Comparison of ENCODE assay signal across 30 cellular contexts in genomic region chr9:2288309-2288708, GRCh38.
"Had no signal": no experiment of that assay in that cellular context is flagged by ENCODE, and none has a peak within 500 bp of the region (broad histone marks: within the 10 kb centered on the region; RNA-seq: fewer than 3 reads in every experiment).

No MANE protein-coding gene starts in this region.

- H3K27ac Mint-ChIP-seq: activated B cell treated with CpG ODN at 0.5 μM for 24 hours; activated CD4-positive, alpha-beta T cell treated with anti-CD3 and anti-CD28 coated beads for 36 hours; activated naive CD8-positive, alpha-beta T cell; activated T-helper 2 cell treated with anti-CD3 and anti-CD28 coated beads, Interferon-gamma antibody, Interleukin-2, Interleukin-4, amounts not matched to agents 10 μg/mL and 5 μg/mL and 100 μg/mL, durations not matched to agents 14 hours and 24 hours and 36 hours; naive thymus-derived CD8-positive, alpha-beta T cell had no signal

- H3K4me3 Mint-ChIP-seq: activated B cell treated with CpG ODN at 0.5 μM for 24 hours; activated CD4-positive, alpha-beta T cell treated with anti-CD3 and anti-CD28 coated beads for 36 hours; activated naive CD8-positive, alpha-beta T cell; activated T-cell treated with anti-CD3 and anti-CD28 coated beads, Interleukin-2, amount 50 U/mL, for 4 hours; naive thymus-derived CD8-positive, alpha-beta T cell had no signal

- H3K4me1 Mint-ChIP-seq: activated B cell treated with CpG ODN at 0.5 μM for 24 hours; activated CD4-positive, alpha-beta T cell treated with anti-CD3 and anti-CD28 coated beads for 36 hours; naive thymus-derived CD8-positive, alpha-beta T cell had no signal

- H3K27me3 ChIP-seq: adrenal gland, ascending aorta, brain microvascular endothelial cell, left lung, neutrophil, pancreas, stomach, suprapubic skin, transverse colon, vagina had no signal

- ATAC-seq: activated CD4-positive, alpha-beta T cell treated with anti-CD3 and anti-CD28 coated beads for 36 hours; activated T-cell treated with anti-CD3 and anti-CD28 coated beads, Interleukin-2, amount 50 U/mL, for 4 hours; esophagus mucosa; left lung; naive thymus-derived CD8-positive, alpha-beta T cell; pancreas; psoas muscle; right cardiac atrium had no signal

- H3K4me1 ChIP-seq: adrenal gland, ascending aorta, left lung, vagina had no signal

- H3K9me3 ChIP-seq: adrenal gland, ascending aorta, left lung, neutrophil, pancreas, psoas muscle, stomach, suprapubic skin, transverse colon, vagina had no signal

- H3K9me3 Mint-ChIP-seq: activated B cell treated with CpG ODN at 0.5 μM for 24 hours; activated T-cell treated with anti-CD3 and anti-CD28 coated beads, Interleukin-2, amount 50 U/mL, for 4 hours; activated T-helper 2 cell treated with anti-CD3 and anti-CD28 coated beads, Interferon-gamma antibody, Interleukin-2, Interleukin-4, amounts not matched to agents 10 μg/mL and 5 μg/mL and 100 μg/mL, durations not matched to agents 14 hours and 24 hours and 36 hours; naive thymus-derived CD8-positive, alpha-beta T cell had no signal

- H3K36me3 ChIP-seq: adrenal gland, ascending aorta, brain microvascular endothelial cell, left lung, neutrophil, pancreas, stomach, suprapubic skin, transverse colon, vagina had no signal

- H3K4me3 ChIP-seq: adrenal gland, ascending aorta, left lung, lung, pancreas, psoas muscle, stomach, suprapubic skin, transverse colon, vagina had no signal

- H3K36me3 Mint-ChIP-seq: activated naive CD8-positive, alpha-beta T cell; naive thymus-derived CD8-positive, alpha-beta T cell had no signal

- DNase-seq: activated B cell treated with CpG ODN at 0.5 μM for 24 hours; activated CD4-positive, alpha-beta T cell treated with anti-CD3 and anti-CD28 coated beads for 36 hours; activated CD4-positive, alpha-beta T cell treated with anti-CD3 and anti-CD28 coated beads, Interleukin-2, amount 50 U/mL, for 48 hours; activated CD8-positive, alpha-beta memory T cell treated with anti-CD3 and anti-CD28 coated beads, Interleukin-2, amount 50 U/mL, for 48 hours; activated naive CD4-positive, alpha-beta T cell; activated T-cell treated with anti-CD3 and anti-CD28 coated beads, Interleukin-2, amount 50 U/mL, for 4 hours; adrenal gland; brain microvascular endothelial cell; caudate nucleus; effector memory CD4-positive, alpha-beta T cell; glutamatergic neuron; hippocampal formation; kidney glomerular epithelial cell; left lung; naive thymus-derived CD8-positive, alpha-beta T cell; pancreas; psoas muscle; right cardiac atrium; stimulated activated CD4-positive, alpha-beta T cell treated with anti-CD3 and anti-CD28 coated beads, Interleukin-4, amount 100 ng/mL, for 4 hours; stomach; T-helper 9 cell; transverse colon had no signal

- H3K27ac ChIP-seq: adrenal gland, ascending aorta, brain microvascular endothelial cell, left lung, neutrophil, pancreas, psoas muscle, stomach, suprapubic skin, transverse colon, vagina had no signal
